In the genomic region with DNA sequence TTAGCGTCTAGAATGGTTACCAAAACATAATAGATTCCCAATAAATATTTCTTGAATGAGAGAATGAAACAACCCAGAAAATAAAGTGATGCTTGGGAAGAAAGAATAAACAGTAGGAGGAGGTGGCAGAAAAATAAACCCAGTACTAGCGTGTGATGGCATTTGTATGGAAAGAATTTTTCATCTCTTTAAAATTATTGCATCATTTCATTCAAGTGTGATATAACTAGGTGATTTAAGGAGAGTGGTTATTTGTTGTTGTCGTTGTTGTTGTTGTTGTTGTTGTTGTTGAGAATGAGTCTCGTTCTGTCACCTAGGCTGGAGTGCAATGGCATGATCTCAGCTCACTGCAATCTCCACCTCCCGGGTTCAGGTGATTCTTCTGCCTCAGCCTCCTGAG, we compare ENCODE assay signal across 31 cellular contexts.
A peak's percentile ranks its signal among the peaks of the same experiment; 100 is the strongest.
DNase-seq lines count a peak whose midpoint lies in the region; ATAC-seq, FAIRE-seq and TF ChIP-seq lines count a peak whose summit lies in the region.
"Had no signal": no experiment of that assay in that cellular context is flagged by ENCODE, and none has a peak within 500 bp of the region (broad histone marks: within the 10 kb centered on the region; RNA-seq: fewer than 3 reads in every experiment).

No MANE protein-coding gene starts in this region.

- H3K27me3 ChIP-seq in HepG2 (ENCODE audit: control insufficient read depth in 1 of 2, insufficient read depth in 2 of 2, low read length in 2 of 2) (no peaks in the 10 kb centered on the region; a peak in 1 of 5 replicates), right lobe of liver (no peaks in the 10 kb centered on the region), K562 (ENCODE audit: control insufficient read depth in 2 of 2, insufficient read depth in 2 of 2, low read length in 2 of 2) (no peaks in the 10 kb centered on the region)
- H3K27me3 ChIP-seq: BE2C; BLaER1; BLaER1 treated with 17β-estradiol and CSF1 and Interleukin-3, amounts not matched to agents 10 nM and 100 nM had no signal

- TF ChIP-seq CTCF in HepG2 (CRISPR knock-in tag; IDR thresholded peaks at IDR 0.05) (no peak), right lobe of liver (IDR thresholded peaks at IDR 0.05) (no peak), K562 (IDR thresholded peaks at IDR 0.05 in 2 of 3, conservative IDR thresholded peaks at IDR 0.05 in 1 of 3; ENCODE audit: insufficient read depth in 2 of 3, low read depth in 1 of 3, low read length in 3 of 3) (no peak), RWPE1 (conservative IDR thresholded peaks at IDR 0.05; ENCODE audit: low read depth) (no peak)

- H3K36me3 ChIP-seq in HepG2 (replicated peaks in 1 of 2; ENCODE audit: control insufficient read depth in 1 of 2, insufficient read depth in 2 of 2, low read length in 2 of 2) = no peaks in the 10 kb centered on the region
- no peaks in the 10 kb centered on the region for H3K36me3 ChIP-seq in right lobe of liver
- no peaks in the 10 kb centered on the region for H3K36me3 ChIP-seq in K562 (ENCODE audit: control insufficient read depth, insufficient read depth, low read length)
- H3K36me3 ChIP-seq: BE2C; BLaER1; BLaER1 treated with 17β-estradiol and CSF1 and Interleukin-3, amounts not matched to agents 10 nM and 100 nM had no signal

- TF ChIP-seq EP300 in HepG2 (IDR thresholded peaks at IDR 0.05; ENCODE audit: low read depth in 2 of 2, low read length in 2 of 2) (no peak), HepG2 (CRISPR knock-in tag; IDR thresholded peaks at IDR 0.05; ENCODE audit: borderline replicate concordance) (no peak), K562 (IDR thresholded peaks at IDR 0.05; ENCODE audit: low read length) (no peak)

- TF ChIP-seq POLR2A in HepG2 (IDR thresholded peaks at IDR 0.05; ENCODE audit: insufficient read depth in 1 of 2, low read depth in 2 of 2, low read length in 2 of 2) = no peak
- no peak for TF ChIP-seq POLR2A in right lobe of liver (IDR thresholded peaks at IDR 0.05)
- no peak for TF ChIP-seq POLR2A in K562 (conservative IDR thresholded peaks at IDR 0.05)

- peaks cover 27% of the 10 kb centered on the region for H3K9me3 ChIP-seq in HepG2 (ENCODE audit: low read length)
- no peaks in the 10 kb centered on the region for H3K9me3 ChIP-seq in right lobe of liver
- H3K9me3 ChIP-seq in K562 (replicated peaks; ENCODE audit: control insufficient read depth, insufficient read depth, low read depth, low read length) = no peaks in the 10 kb centered on the region
- H3K9me3 ChIP-seq: A549, BE2C, BLaER1, Caco-2 had no signal

- DNase-seq in HepG2 (ENCODE audit: low spot score) (no peak), right lobe of liver (no peak), K562 (ENCODE audit: extremely low read depth in 1 of 4, low spot score in 3 of 4) (no peak), RWPE1 (ENCODE audit: low spot score) (no peak)
- DNase-seq: 8988T; ACHN; AML-193; BE2C; C1 segment of cervical spinal cord; Caco-2; Calu3; CD4-positive, alpha-beta memory T cell; CD4-positive, alpha-beta T cell; CD4-positive, CD25-positive, alpha-beta regulatory T cell; CD8-positive, alpha-beta memory T cell; CD8-positive, alpha-beta T cell; COR-L47; DMS 273 treated with DMSO at 0.1 percent for 48 hours; DMS153; DMS53; DMS79; DMS79 treated with DMSO at 0.1 percent for 48 hours; DND-41; EL had no signal

- no peak overlapping the region for H3K27ac ChIP-seq in HepG2 (ENCODE audit: extremely low read length, insufficient read depth, low read length)
- H3K27ac ChIP-seq in right lobe of liver = no peak overlapping the region
- no peak overlapping the region for H3K27ac ChIP-seq in K562 (ENCODE audit: extremely low read depth, low read depth, low read length)
- H3K27ac ChIP-seq in RWPE1 = no peak overlapping the region
- H3K27ac ChIP-seq: 22Rv1; A549; BLaER1; BLaER1 treated with 17β-estradiol and CSF1 and Interleukin-3, amounts not matched to agents 10 nM and 100 nM; C4-2B had no signal

- no peaks in the 10 kb centered on the region for H3K9me1 ChIP-seq in K562 (ENCODE audit: control insufficient read depth, insufficient read depth, low read length)

- H4K20me1 ChIP-seq in HepG2 (ENCODE audit: insufficient read depth, low read length) (no peaks in the 10 kb centered on the region), K562 (replicated peaks; ENCODE audit: control insufficient read depth, insufficient read depth, low read length) (no peaks in the 10 kb centered on the region)
- H4K20me1 ChIP-seq: BLaER1; BLaER1 treated with 17β-estradiol and CSF1 and Interleukin-3, amounts not matched to agents 10 nM and 100 nM had no signal

- H3K9ac ChIP-seq in HepG2 (ENCODE audit: insufficient read depth, low read depth, low read length) (no peak overlapping the region), K562 (ENCODE audit: insufficient read depth in 1 of 2, low read depth in 2 of 2, low read length in 2 of 2) (no peak overlapping the region)
- H3K9ac ChIP-seq: BLaER1; BLaER1 treated with 17β-estradiol and CSF1 and Interleukin-3, amounts not matched to agents 10 nM and 100 nM had no signal

- H2AFZ ChIP-seq in HepG2 (ENCODE audit: low read length) (no peak overlapping the region), K562 (ENCODE audit: low read depth, low read length) (no peak overlapping the region)

- 10% methylated on average over 5 of the region's 5 CpGs for WGBS in HepG2 (ENCODE audit: low lambda C conversion rate)
- WGBS in right lobe of liver (ENCODE audit: insufficient coverage, low coverage, low lambda C conversion rate, missing lambda C conversion rate) = 52% methylated on average over 5 of the region's 5 CpGs
- WGBS in K562 (ENCODE audit: insufficient coverage, low coverage, missing lambda C conversion rate) = 14% methylated on average over 5 of the region's 5 CpGs

- CTCF ChIA-PET in HepG2 (lab: Yijun Ruan, JAX; ENCODE audit: low intra/inter-chr PET ratio, low total read pairs) (no interaction called here), K562 (lab: Yijun Ruan, JAX; ENCODE audit: low intra/inter-chr PET ratio) (no interaction called here), RWPE1 (lab: Yijun Ruan, JAX) (no interaction called here)

- in situ Hi-C loops in HepG2 (cut with HindIII; ENCODE audit: extremely low pct_ligation_motif_present, low pct_unique_long_range_greater_than_20kb) (no loop called here), K562 (cut with MboI) (no loop called here)

- POLR2A ChIA-PET in HepG2 (lab: Yijun Ruan, JAX) = no interaction called here
- POLR2A ChIA-PET in K562 (lab: Yijun Ruan, JAX) = no interaction called here
- POLR2A ChIA-PET in RWPE1 (lab: Yijun Ruan, JAX; ENCODE audit: low non-redundant PET) = no interaction called here

- BruUV-seq in HepG2 (replicated peaks; lab: Mats Ljungman, UMichigan) = no TSS peak
- BruUV-seq in K562 (replicated peaks; lab: Mats Ljungman, UMichigan) = no TSS peak

- FAIRE-seq in HepG2 (lab: Jason Lieb, UNC) (no peak), K562 (lab: Jason Lieb, UNC) (no peak)
- FAIRE-seq: A204.1, A549, D721Med had no signal

- H3K4me1 ChIP-seq in HepG2 (ENCODE audit: insufficient read depth, low read length) (no peaks in the 10 kb centered on the region), right lobe of liver (no peaks in the 10 kb centered on the region), K562 (replicated peaks in 1 of 2; ENCODE audit: control insufficient read depth in 2 of 2, insufficient read depth in 2 of 2, low read length in 2 of 2) (no peaks in the 10 kb centered on the region)
- H3K4me1 ChIP-seq: A549; BE2C; BLaER1; BLaER1 treated with 17β-estradiol and CSF1 and Interleukin-3, amounts not matched to agents 10 nM and 100 nM; Caco-2 had no signal

- ATAC-seq in HepG2 = no peak
- no peak for ATAC-seq in right lobe of liver
- no peak for ATAC-seq in K562
- ATAC-seq: A549; CD8-positive, alpha-beta T cell had no signal

- H3K79me2 ChIP-seq in HepG2 (ENCODE audit: insufficient read depth, low read length) (no peaks in the 10 kb centered on the region), K562 (ENCODE audit: control insufficient read depth, insufficient read depth, low read length) (no peaks in the 10 kb centered on the region)

- TF ChIP-seq RAD21 in HepG2 (CRISPR knock-in tag; IDR thresholded peaks at IDR 0.05) = no peak
- TF ChIP-seq RAD21 in K562 (CRISPR knock-in tag; conservative IDR thresholded peaks at IDR 0.05 in 1 of 2, IDR thresholded peaks at IDR 0.05 in 1 of 2) = no peak

- H3K4me2 ChIP-seq in HepG2 (ENCODE audit: low read depth, low read length) (no peak overlapping the region), K562 (ENCODE audit: insufficient read depth, low read length) (no peak overlapping the region)
- H3K4me2 ChIP-seq: A549; BLaER1; BLaER1 treated with 17β-estradiol and CSF1 and Interleukin-3, amounts not matched to agents 10 nM and 100 nM had no signal

- H3K4me3 ChIP-seq in HepG2 (replicated peaks in 1 of 3; ENCODE audit: insufficient read depth in 1 of 3, low read depth in 2 of 3, low read length in 3 of 3) (no peak overlapping the region), right lobe of liver (no peak overlapping the region), K562 (no peak overlapping the region)
- H3K4me3 ChIP-seq: A549; BLaER1; BLaER1 treated with 17β-estradiol and CSF1 and Interleukin-3, amounts not matched to agents 10 nM and 100 nM had no signal

- intact Hi-C loops in HepG2 (cut with micrococcal nuclease; ENCODE audit: unreplicated experiment) (no loop called here), right lobe of liver (cut with DNase I) (no loop called here), K562 (cut with micrococcal nuclease) (no loop called here)

TF ChIP-seq in HepG2, 621 proteins besides CTCF, POLR2A, EP300 and RAD21:
- TF ChIP-seq JDP2 (CRISPR knock-in tag; IDR thresholded peaks at IDR 0.05; ENCODE audit: borderline replicate concordance) (no peak), ATF7 (IDR thresholded peaks at IDR 0.05) (peak; percentile 72), ATF7 (CRISPR knock-in tag; IDR thresholded peaks at IDR 0.05) (no peak)

TF ChIP-seq in K562, 482 proteins besides CTCF, POLR2A, EP300 and RAD21 (continues in another document):
- TF ChIP-seq, protein P1, sequence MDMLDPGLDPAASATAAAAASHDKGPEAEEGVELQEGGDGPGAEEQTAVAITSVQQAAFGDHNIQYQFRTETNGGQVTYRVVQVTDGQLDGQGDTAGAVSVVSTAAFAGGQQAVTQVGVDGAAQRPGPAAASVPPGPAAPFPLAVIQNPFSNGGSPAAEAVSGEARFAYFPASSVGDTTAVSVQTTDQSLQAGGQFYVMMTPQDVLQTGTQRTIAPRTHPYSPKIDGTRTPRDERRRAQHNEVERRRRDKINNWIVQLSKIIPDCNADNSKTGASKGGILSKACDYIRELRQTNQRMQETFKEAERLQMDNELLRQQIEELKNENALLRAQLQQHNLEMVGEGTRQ (CRISPR knock-in tag; IDR thresholded peaks at IDR 0.05) = no peak
- TF ChIP-seq, protein P2, sequence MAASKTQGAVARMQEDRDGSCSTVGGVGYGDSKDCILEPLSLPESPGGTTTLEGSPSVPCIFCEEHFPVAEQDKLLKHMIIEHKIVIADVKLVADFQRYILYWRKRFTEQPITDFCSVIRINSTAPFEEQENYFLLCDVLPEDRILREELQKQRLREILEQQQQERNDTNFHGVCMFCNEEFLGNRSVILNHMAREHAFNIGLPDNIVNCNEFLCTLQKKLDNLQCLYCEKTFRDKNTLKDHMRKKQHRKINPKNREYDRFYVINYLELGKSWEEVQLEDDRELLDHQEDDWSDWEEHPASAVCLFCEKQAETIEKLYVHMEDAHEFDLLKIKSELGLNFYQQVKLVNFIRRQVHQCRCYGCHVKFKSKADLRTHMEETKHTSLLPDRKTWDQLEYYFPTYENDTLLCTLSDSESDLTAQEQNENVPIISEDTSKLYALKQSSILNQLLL (CRISPR knock-in tag; IDR thresholded peaks at IDR 0.05; ENCODE audit: borderline replicate concordance) = no peak
